In genomic region chr2:84278386-84278785, GRCh38 we compare ENCODE assay signal across 26 cellular contexts.
DNase-seq lines count a peak whose midpoint lies in the region; ATAC-seq and TF ChIP-seq lines count a peak whose summit lies in the region.
"Had no signal": no experiment of that assay in that cellular context is flagged by ENCODE, and none has a peak within 500 bp of the region (broad histone marks: within the 10 kb centered on the region; RNA-seq: fewer than 3 reads in every experiment).

No MANE protein-coding gene starts in this region.

- DNase-seq in DND-41 (peak; percentile 46), T-helper 17 cell (no peak), islet precursor cell (peak; percentile 60), DMS 273 treated with DMSO at 0.1 percent for 48 hours (lab: John Stamatoyannopoulos, UW) (no peak)
- no peak for DNase-seq in activated naive CD4-positive, alpha-beta T cell treated with anti-CD3 and anti-CD28 coated beads, Interleukin-2, amount 50 U/mL, for 16 hours
- DNase-seq: AML-193; Calu3; CD8-positive, alpha-beta T cell; DMS153; GM23248; MV-4-11; NCI-H1105; NCI-H1436 treated with DMSO at 0.1 percent for 48 hours; NCI-H1930; NCI-H446; NCI-H524 treated with DMSO at 0.1 percent for 48 hours; NCI-H774; SIG-M5; SW 1271 had no signal

- H3K4me2 ChIP-seq in BLaER1 treated with 17β-estradiol and CSF1 and Interleukin-3, amounts not matched to agents 10 nM and 100 nM = peak overlapping the region in 8 of 11 experiments; percentile 16 to 55 (median 50); a peak in 15 of 22 replicates
- H3K4me2 ChIP-seq in DND-41 (ENCODE audit: insufficient read depth, low read length) = no peak overlapping the region
- H3K4me2 ChIP-seq: A549 had no signal

- H3K9ac ChIP-seq in BLaER1 treated with 17β-estradiol and CSF1 and Interleukin-3, amounts not matched to agents 10 nM and 100 nM = 0 out of 22 replicates have a peak overlapping the region, but pooled peaks of 1 of the 11 experiments have one; percentile 20
- no peak overlapping the region for H3K9ac ChIP-seq in DND-41 (ENCODE audit: low read depth, low read length)
- H3K9ac ChIP-seq: GM23248 had no signal

- no peak overlapping the region for H2AFZ ChIP-seq in DND-41 (ENCODE audit: low read depth, low read length)
- H2AFZ ChIP-seq: GM23248 had no signal

- no peaks in the 10 kb centered on the region for H3K9me3 ChIP-seq in BLaER1 treated with 17β-estradiol and CSF1 and Interleukin-3, amounts not matched to agents 10 nM and 100 nM (replicated peaks in 1 of 11)
- H3K9me3 ChIP-seq in DND-41 (ENCODE audit: insufficient read depth, low read length, severe bottlenecking) = no peaks in the 10 kb centered on the region
- no peaks in the 10 kb centered on the region for H3K9me3 ChIP-seq in T-helper 17 cell (ENCODE audit: control insufficient read depth, low read length, poor library complexity, severe bottlenecking)
- H3K9me3 ChIP-seq: A549, HAP-1 had no signal

- H3K27me3 ChIP-seq in BLaER1 treated with 17β-estradiol and CSF1 and Interleukin-3, amounts not matched to agents 10 nM and 100 nM = no peaks in the 10 kb centered on the region
- H3K27me3 ChIP-seq in DND-41 (ENCODE audit: insufficient read depth, low read length, poor library complexity) = no peaks in the 10 kb centered on the region

- H4K20me1 ChIP-seq in BLaER1 treated with 17β-estradiol and CSF1 and Interleukin-3, amounts not matched to agents 10 nM and 100 nM = no peaks in the 10 kb centered on the region
- no peaks in the 10 kb centered on the region; the same call in 1 of the 2 replicates for H4K20me1 ChIP-seq in DND-41 (ENCODE audit: insufficient read depth, low read length)

- no peak overlapping the region for H3K27ac ChIP-seq in BLaER1 treated with 17β-estradiol and CSF1 and Interleukin-3, amounts not matched to agents 10 nM and 100 nM
- H3K27ac ChIP-seq in DND-41 (ENCODE audit: low read length) = no peak overlapping the region
- H3K27ac ChIP-seq: A549, C4-2B, GM23248, SK-N-MC had no signal

- H3K27ac Mint-ChIP-seq in T-helper 17 cell = peak overlapping the region; percentile 65
- H3K27ac Mint-ChIP-seq: CD8-positive, alpha-beta T cell had no signal

- no peak overlapping the region for H3K4me3 ChIP-seq in BLaER1 treated with 17β-estradiol and CSF1 and Interleukin-3, amounts not matched to agents 10 nM and 100 nM
- H3K4me3 ChIP-seq in DND-41 (ENCODE audit: low read depth in 1 of 2, low read length in 2 of 2) = no peak overlapping the region
- H3K4me3 ChIP-seq: A549, GM23248, HAP-1, K562, SK-N-MC had no signal

- peak; percentile 96 for ATAC-seq in DND-41 (ENCODE audit: insufficient read depth, low read depth)
- ATAC-seq in T-helper 17 cell = peak; percentile 10
- no peak for ATAC-seq in HG03442 (IDR thresholded peaks at IDR 0.05; ENCODE audit: unreplicated experiment)
- ATAC-seq: A549; CD8-positive, alpha-beta T cell; K562 had no signal

- peaks cover 27% of the 10 kb centered on the region for H3K4me1 Mint-ChIP-seq in T-helper 17 cell

- TF ChIP-seq CTCF in DND-41 (IDR thresholded peaks at IDR 0.05; ENCODE audit: borderline replicate concordance, extremely low read depth, low read length, poor library complexity, severe bottlenecking) = no peak

- no peaks in the 10 kb centered on the region for H3K36me3 ChIP-seq in BLaER1 treated with 17β-estradiol and CSF1 and Interleukin-3, amounts not matched to agents 10 nM and 100 nM
- no peaks in the 10 kb centered on the region for H3K36me3 ChIP-seq in DND-41 (ENCODE audit: insufficient read depth, low read length)
- H3K36me3 ChIP-seq: HAP-1 had no signal

- H3K4me1 ChIP-seq in BLaER1 treated with 17β-estradiol and CSF1 and Interleukin-3, amounts not matched to agents 10 nM and 100 nM = peaks cover 0 to 13% (median 9%) of the 10 kb centered on the region in 10 experiments; a peak in 14 of 20 replicates
- H3K4me1 ChIP-seq in DND-41 (ENCODE audit: insufficient read depth, low read length) = peaks cover 7% of the 10 kb centered on the region; the same call in 1 of the 2 replicates
- H3K4me1 ChIP-seq: A549, HAP-1 had no signal

- H3K36me3 Mint-ChIP-seq in T-helper 17 cell (ENCODE audit: low read depth) = peaks cover 2% of the 10 kb centered on the region
- H3K36me3 Mint-ChIP-seq: CD8-positive, alpha-beta T cell had no signal

- H3K4me3 Mint-ChIP-seq in T-helper 17 cell = no peak overlapping the region
- H3K4me3 Mint-ChIP-seq: CD8-positive, alpha-beta T cell had no signal

- H3K27me3 Mint-ChIP-seq in T-helper 17 cell = peaks cover 30% of the 10 kb centered on the region

- H3K79me2 ChIP-seq in DND-41 (ENCODE audit: insufficient read depth, low read length) = no peaks in the 10 kb centered on the region

Comparison
In these comparisons a context has a peak if more than half of its experiments do, and no peak if none do; other contexts are left out.
1. DNase-seq: peak in DND-41 (single experiment) and islet precursor cell (single experiment); none in T-helper 17 cell (0 of 3), activated naive CD4-positive, alpha-beta T cell treated with anti-CD3 and anti-CD28 coated beads, Interleukin-2, amount 50 U/mL, for 16 hours (single experiment) and DMS 273 treated with DMSO at 0.1 percent for 48 hours (single experiment).